ENCODE assay signal across 16 cellular contexts in the genomic region with DNA sequence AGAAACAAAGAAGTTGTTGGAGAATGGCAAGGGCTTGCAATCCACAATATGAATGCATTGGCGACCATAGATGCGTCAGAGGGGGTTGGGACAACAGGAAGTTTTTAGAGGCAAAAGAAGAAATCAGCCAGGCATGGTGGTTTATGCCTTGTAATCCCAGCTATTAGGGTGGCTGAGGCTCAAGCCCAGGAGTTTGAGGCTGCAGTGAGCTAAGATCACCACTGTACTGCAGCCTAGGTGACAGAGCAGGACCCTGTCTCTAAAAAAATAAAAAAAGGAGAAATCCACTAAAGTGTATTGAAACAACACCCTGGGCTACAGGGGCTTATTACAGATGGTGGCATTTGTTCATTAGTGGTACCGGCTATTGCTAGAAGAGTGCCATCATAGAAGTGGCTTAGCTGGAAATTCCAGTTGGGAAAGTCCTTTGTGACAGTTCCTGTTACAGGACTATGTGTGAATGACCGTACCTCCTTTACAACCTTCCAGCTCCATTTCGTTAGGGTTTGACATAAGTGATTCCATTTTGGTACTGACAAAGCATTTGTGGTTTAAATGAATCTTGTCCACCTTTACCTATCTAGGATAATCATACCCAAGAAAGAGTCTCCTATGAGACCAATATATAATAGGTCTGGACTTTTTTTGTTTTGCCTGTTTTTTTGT. TPM values are rescaled to one million over a fixed set of nuclear protein-coding genes. Genes with fewer than 3 reads are reported as not detected.
A peak's percentile ranks its signal among the peaks of the same experiment; 100 is the strongest.
DNase-seq lines count a peak whose midpoint lies in the region; ATAC-seq, FAIRE-seq and TF ChIP-seq lines count a peak whose summit lies in the region.
"Had no signal": no experiment of that assay in that cellular context is flagged by ENCODE, and none has a peak within 500 bp of the region (broad histone marks: within the 10 kb centered on the region; RNA-seq: fewer than 3 reads in every experiment).

No MANE protein-coding gene starts in this region.

- ATAC-seq in GM21619 (IDR thresholded peaks at IDR 0.05; ENCODE audit: unreplicated experiment) (no peak), GM19395 (IDR thresholded peaks at IDR 0.05; ENCODE audit: unreplicated experiment) (no peak)

- CTCF ChIA-PET in activated CD4-positive, alpha-beta memory T cell treated with anti-CD3 and anti-CD28 coated beads for 36 hours (lab: Charles Lee): no interaction called here

- POLR2A ChIA-PET in activated CD4-positive, alpha-beta memory T cell treated with anti-CD3 and anti-CD28 coated beads for 36 hours (lab: Charles Lee): no interaction called here

- H3K36me3 ChIP-seq in bronchial epithelial cell (ENCODE audit: control insufficient read depth, insufficient read depth, low read length): no peaks in the 10 kb centered on the region
- H3K36me3 ChIP-seq: BLaER1 treated with 17β-estradiol and CSF1 and Interleukin-3, amounts not matched to agents 10 nM and 100 nM had no signal

- no peak overlapping the region for H3K4me3 Mint-ChIP-seq in activated CD4-positive, alpha-beta memory T cell treated with anti-CD3 and anti-CD28 coated beads for 36 hours

- H3K9me3 Mint-ChIP-seq in activated CD4-positive, alpha-beta memory T cell treated with anti-CD3 and anti-CD28 coated beads for 36 hours: no peaks in the 10 kb centered on the region

- peaks cover 6% of the 10 kb centered on the region for H3K27me3 Mint-ChIP-seq in activated CD4-positive, alpha-beta memory T cell treated with anti-CD3 and anti-CD28 coated beads for 36 hours

- TF ChIP-seq CTCF in LNCaP clone FGC (IDR thresholded peaks at IDR 0.05; ENCODE audit: control insufficient read depth, extremely low read depth, insufficient read depth): no peak
- TF ChIP-seq CTCF in bronchial epithelial cell (IDR thresholded peaks at IDR 0.05; ENCODE audit: insufficient read depth, low read length, severe bottlenecking): no peak

- no peak for FAIRE-seq in bronchial epithelial cell (lab: Jason Lieb, UNC)

- DNase-seq in NCI-H748 (lab: John Stamatoyannopoulos, UW; ENCODE audit: unreplicated experiment) (peak; percentile 63), NCI-H748 treated with DMSO at 0.1 percent for 48 hours (lab: John Stamatoyannopoulos, UW) (no peak), LNCaP clone FGC (ENCODE audit: low read depth) (peak; percentile 42), bronchial epithelial cell (ENCODE audit: low read depth) (peak; percentile 28), GM19240 (ENCODE audit: insufficient read length, low spot score) (no peak)
- DNase-seq in activated CD4-positive, alpha-beta memory T cell treated with anti-CD3 and anti-CD28 coated beads for 36 hours: no peak
- DNase-seq: DMS 273 treated with DMSO at 0.1 percent for 48 hours; HCEC 1CT; NCI-H1436; NCI-H2029; NCI-H524 treated with DMSO at 0.1 percent for 48 hours; NK-92 treated with Interleukin-12 subunit alpha and Interleukin-12 subunit beta, amount 100 ng/mL, for 24 hours; OCI-M1 had no signal

- H3K27me3 ChIP-seq in bronchial epithelial cell (ENCODE audit: control insufficient read depth, insufficient read depth, low read length): no peaks in the 10 kb centered on the region
- H3K27me3 ChIP-seq: BLaER1 treated with 17β-estradiol and CSF1 and Interleukin-3, amounts not matched to agents 10 nM and 100 nM had no signal

- H3K4me3 ChIP-seq in LNCaP clone FGC (ENCODE audit: low read depth, low read length) (no peak overlapping the region), bronchial epithelial cell (ENCODE audit: low read depth, low read length) (no peak overlapping the region)
- H3K4me3 ChIP-seq: BLaER1 treated with 17β-estradiol and CSF1 and Interleukin-3, amounts not matched to agents 10 nM and 100 nM had no signal

- H3K27ac Mint-ChIP-seq in activated CD4-positive, alpha-beta memory T cell treated with anti-CD3 and anti-CD28 coated beads for 36 hours: no peak overlapping the region

- no peaks in the 10 kb centered on the region for H3K4me1 Mint-ChIP-seq in activated CD4-positive, alpha-beta memory T cell treated with anti-CD3 and anti-CD28 coated beads for 36 hours (ENCODE audit: low read depth)

- intact Hi-C loops in activated CD4-positive, alpha-beta memory T cell treated with anti-CD3 and anti-CD28 coated beads for 36 hours (cut with micrococcal nuclease): no loop called here

- H3K36me3 Mint-ChIP-seq in activated CD4-positive, alpha-beta memory T cell treated with anti-CD3 and anti-CD28 coated beads for 36 hours: no peaks in the 10 kb centered on the region

RNA-seq across cellular contexts. Expression of a gene that starts 10.7 kb away (rescaled TPM):
- 16.1 and 21.0 TPM in 2 replicates for total RNA-seq in bronchial epithelial cell
- total RNA-seq in activated CD4-positive, alpha-beta memory T cell treated with anti-CD3 and anti-CD28 coated beads for 36 hours: 1 to 10 TPM; 5.9 to 6.0 TPM

Comparison
In these comparisons a context has a peak if more than half of its experiments do, and no peak if none do; other contexts are left out.
1. DNase-seq: peak in NCI-H748 (single experiment), LNCaP clone FGC (single experiment) and bronchial epithelial cell (single experiment); none in NCI-H748 treated with DMSO at 0.1 percent for 48 hours (single experiment), GM19240 (single experiment) and activated CD4-positive, alpha-beta memory T cell treated with anti-CD3 and anti-CD28 coated beads for 36 hours (single experiment).